Comparison of ENCODE assay signal across 9 cellular contexts in genomic region chr9:97635026-97635425, GRCh38. TPM values are rescaled to one million over a fixed set of nuclear protein-coding genes. Genes with fewer than 3 reads are reported as not detected.
DNase-seq lines count a peak whose midpoint lies in the region; ATAC-seq, FAIRE-seq and TF ChIP-seq lines count a peak whose summit lies in the region.
"Had no signal": no experiment of that assay in that cellular context is flagged by ENCODE, and none has a peak within 500 bp of the region (broad histone marks: within the 10 kb centered on the region; RNA-seq: fewer than 3 reads in every experiment).

No MANE protein-coding gene starts in this region.

- no peak for FAIRE-seq in pancreas (lab: Jason Lieb, UNC)

- H3K4me3 Mint-ChIP-seq in progenitor cell of endocrine pancreas (ENCODE audit: low read depth), result peak overlapping the region; percentile 94

- H3K27ac Mint-ChIP-seq in progenitor cell of endocrine pancreas, result peak overlapping the region; percentile 79

- no peaks in the 10 kb centered on the region for H3K27me3 ChIP-seq in pancreas

- peaks cover 92% of the 10 kb centered on the region for H3K79me2 ChIP-seq in OCI-LY7 (ENCODE audit: insufficient read depth, low read depth, low read length)

- H2AFZ ChIP-seq in OCI-LY7 (ENCODE audit: low read length), result no peak overlapping the region

- no peaks in the 10 kb centered on the region for H3K9me3 Mint-ChIP-seq in progenitor cell of endocrine pancreas (ENCODE audit: low read depth)

- CTCF ChIA-PET in OCI-LY7 (lab: Charles Lee; ENCODE audit: unreplicated experiment), result no interaction called here

- H3K9me2 ChIP-seq in OCI-LY7 (ENCODE audit: insufficient read depth, low read length), result no peaks in the 10 kb centered on the region

- peak overlapping the region; percentile 89 for H3K27ac ChIP-seq in OCI-LY7 (ENCODE audit: low read depth, low read length, poor library complexity, severe bottlenecking)
- H3K27ac ChIP-seq in pancreas, result no peak overlapping the region

- POLR2A ChIA-PET in OCI-LY7 (lab: Charles Lee), result no interaction called here

- BruUV-seq in OCI-LY7 (replicated peaks; lab: Mats Ljungman, UMichigan), result TSS peak; percentile 69

- H3K36me3 Mint-ChIP-seq in progenitor cell of endocrine pancreas (ENCODE audit: insufficient read depth), result no peaks in the 10 kb centered on the region

- H4K20me1 ChIP-seq in OCI-LY7 (ENCODE audit: insufficient read depth, low read length), result peaks cover 43% of the 10 kb centered on the region

- no peak for ATAC-seq in pancreas
- ATAC-seq in HG02938 (IDR thresholded peaks at IDR 0.05; ENCODE audit: unreplicated experiment), result no peak
- no peak for ATAC-seq in GM18517 (IDR thresholded peaks at IDR 0.05; ENCODE audit: unreplicated experiment)

- peaks cover 35% of the 10 kb centered on the region for H3K4me1 Mint-ChIP-seq in progenitor cell of endocrine pancreas (ENCODE audit: low read depth)

- DNase-seq in OCI-LY7 (ENCODE audit: low spot score) (no peak), epithelial cell of esophagus (ENCODE audit: low read depth) (no peak), progenitor cell of endocrine pancreas (ENCODE audit: low spot score, unreplicated experiment) (no peak), pancreas (no peak), DMS79 treated with DMSO at 0.1 percent for 48 hours (lab: John Stamatoyannopoulos, UW) (no peak)
- DNase-seq: Kasumi-1 had no signal

- peak overlapping the region; percentile 95 for H3K4me3 ChIP-seq in GM12875 (ENCODE audit: low read depth, low read length)
- H3K4me3 ChIP-seq in OCI-LY7 (ENCODE audit: low read depth, low read length, poor library complexity, severe bottlenecking), result peak overlapping the region; percentile 97
- peak overlapping the region; percentile 98 for H3K4me3 ChIP-seq in epithelial cell of esophagus (ENCODE audit: low read length)
- peak overlapping the region in 2 of 4 donors; percentile 72 to 78 for H3K4me3 ChIP-seq in pancreas

- H3K27me3 Mint-ChIP-seq in progenitor cell of endocrine pancreas, result no peaks in the 10 kb centered on the region

- H3K36me3 ChIP-seq in OCI-LY7 (ENCODE audit: insufficient read depth, low read length) (peaks cover 43% of the 10 kb centered on the region), pancreas (no peaks in the 10 kb centered on the region)

- peak overlapping the region; percentile 67 for H3K4me2 ChIP-seq in OCI-LY7 (ENCODE audit: low read length)

- WGBS in pancreas, 2 donors, result 53 to 62% methylated on average over 7 of the region's 7 CpGs

- intact Hi-C loops in OCI-LY7 (cut with micrococcal nuclease; ENCODE audit: unreplicated experiment) (loop anchor here (10.0 kb wide), 1 partner anchor 1220 kb away; the partner anchor contains the start of gene ZNF367), pancreas (cut with DNase I) (no loop called here)

- no peaks in the 10 kb centered on the region for H3K9me3 ChIP-seq in OCI-LY7 (ENCODE audit: low read length)
- no peaks in the 10 kb centered on the region for H3K9me3 ChIP-seq in pancreas

- TF ChIP-seq CTCF in GM12875 (IDR thresholded peaks at IDR 0.05; ENCODE audit: borderline replicate concordance, insufficient read depth, low read depth, low read length) (no peak), OCI-LY7 (conservative IDR thresholded peaks at IDR 0.05; ENCODE audit: low read length) (no peak), epithelial cell of esophagus (IDR thresholded peaks at IDR 0.05; ENCODE audit: insufficient read depth, low read depth, low read length, missing control alignments) (no peak), progenitor cell of endocrine pancreas (IDR thresholded peaks at IDR 0.05; ENCODE audit: unreplicated experiment) (no peak), pancreas (IDR thresholded peaks at IDR 0.05) (no peak)

- H3K4me1 ChIP-seq in OCI-LY7 (ENCODE audit: insufficient read depth, low read length, poor library complexity, severe bottlenecking) (peaks cover 47% of the 10 kb centered on the region), pancreas (peaks cover 34 to 47% (median 41%) of the 10 kb centered on the region in 3 donors)

RNA-seq across cellular contexts. Expression of gene NCBP1, which starts 1.4 kb away (rescaled TPM):
- 35.8 and 37.8 TPM in 2 replicates for total RNA-seq in OCI-LY7 (2014; rRNA removed; shearing (Covaris generic))
- 54.7 and 57.5 TPM in 2 replicates for total RNA-seq in OCI-LY7 (2022)
- total RNA-seq in progenitor cell of endocrine pancreas, result 45.9 and 55.7 TPM in 2 replicates
- total RNA-seq in pancreas, result 10 to 100 TPM; 10.7 to 17.4 (median 11.7) TPM
- polyA plus RNA-seq in pancreas, result 1 to 10 TPM; 4.6 to 7.5 TPM

RNA-seq across cellular contexts. Expression of gene TSTD2, which starts 1.9 kb away (rescaled TPM):
- 15.8 and 17.1 TPM in 2 replicates for total RNA-seq in OCI-LY7 (2014; rRNA removed; shearing (Covaris generic))
- 22.0 and 24.1 TPM in 2 replicates for total RNA-seq in OCI-LY7 (2022)
- 44.7 and 45.7 TPM in 2 replicates for total RNA-seq in progenitor cell of endocrine pancreas
- total RNA-seq in pancreas, result 10 to 100 TPM in 2 of 6 donors, 1 to 10 TPM in 4; 7.8 to 12.7 (median 9.2) TPM
- 10 to 100 TPM; 10.3 to 16.8 TPM for polyA plus RNA-seq in pancreas
